Comparison of ENCODE assay signal across 32 cellular contexts in genomic region chr4:69649207-69649606, GRCh38. TPM values are rescaled to one million over a fixed set of nuclear protein-coding genes. Genes with fewer than 3 reads are reported as not detected.
"Had no signal": no experiment of that assay in that cellular context is flagged by ENCODE, and none has a peak within 500 bp of the region (broad histone marks: within the 10 kb centered on the region; RNA-seq: fewer than 3 reads in every experiment).

No MANE protein-coding gene starts in this region.

- H3K4me1 Mint-ChIP-seq: activated CD4-positive, alpha-beta memory T cell treated with anti-CD3 and anti-CD28 coated beads, Interleukin-2, amount 10 ng/mL, durations not matched to agents 7 days and 5 days; activated CD4-positive, alpha-beta T cell treated with anti-CD3 and anti-CD28 coated beads, Interleukin-2, amount 10 ng/mL, durations not matched to agents 24 days and 14 days; activated naive CD4-positive, alpha-beta T cell treated with anti-CD3 and anti-CD28 coated beads, Interleukin-2, amount 10 ng/mL, durations not matched to agents 7 days and 5 days; activated naive CD8-positive, alpha-beta T cell treated with anti-CD3 and anti-CD28 coated beads, Interleukin-2, amount 10 ng/mL, durations not matched to agents 7 days and 5 days; stimulated activated memory B cell treated with anti-CD40 and anti-IgM and Interleukin-4, amounts not matched to agents 10 μg/mL and 1 μg/mL and 100 μg/mL, for 72 hours; stimulated activated naive CD8-positive, alpha-beta T cell treated with anti-CD3 and anti-CD28 coated beads, Interleukin-15, amount 100 ng/mL, for 72 hours had no signal

- DNase-seq: activated CD4-positive, alpha-beta memory T cell treated with anti-CD3 and anti-CD28 coated beads, Interleukin-2, amount 10 ng/mL, durations not matched to agents 7 days and 5 days; activated CD4-positive, alpha-beta T cell treated with anti-CD3 and anti-CD28 coated beads, Interleukin-2, amount 10 ng/mL, durations not matched to agents 24 days and 14 days; activated CD4-positive, CD25-positive, alpha-beta regulatory T cell treated with anti-CD3 and anti-CD28 coated beads, Interleukin-2, amount 50 U/mL, for 72 hours; activated CD8-positive, alpha-beta memory T cell treated with anti-CD3 and anti-CD28 coated beads, Interleukin-2, amount 50 U/mL, for 48 hours; activated gamma-delta T cell; activated naive CD4-positive, alpha-beta T cell treated with anti-CD3 and anti-CD28 coated beads, Interleukin-2, amount 10 ng/mL, durations not matched to agents 7 days and 5 days; activated naive CD8-positive, alpha-beta T cell treated with anti-CD3 and anti-CD28 coated beads, Interleukin-2, amount 10 ng/mL, durations not matched to agents 7 days and 5 days; activated T-cell treated with anti-CD3 and anti-CD28 coated beads, Interleukin-2, amount 50 U/mL, for 24 hours; dermis blood vessel endothelial cell; effector CD8-positive, alpha-beta T cell; hippocampal formation; lower lobe of right lung; mesendoderm; mucosa of descending colon; sigmoid colon; small intestine; stimulated activated CD4-positive, alpha-beta T cell treated with anti-CD3 and anti-CD28 coated beads, Interleukin-1b, Interleukin-23, amount 100 ng/mL, for 48 hours; stimulated activated CD4-positive, alpha-beta T cell treated with anti-CD3 and anti-CD28 coated beads, Interleukin-4, amount 100 ng/mL, for 4 hours; stimulated activated CD8-positive, alpha-beta memory T cell treated with anti-CD3 and anti-CD28 coated beads, Interleukin-4, amount 100 ng/mL, for 48 hours; stimulated activated naive CD8-positive, alpha-beta T cell treated with anti-CD3 and anti-CD28 coated beads, Interleukin-15, amount 100 ng/mL, for 72 hours; substantia nigra; thyroid gland; upper lobe of right lung had no signal

- H3K4me3 Mint-ChIP-seq: activated CD4-positive, alpha-beta memory T cell treated with anti-CD3 and anti-CD28 coated beads, Interleukin-2, amount 10 ng/mL, durations not matched to agents 7 days and 5 days; activated CD4-positive, alpha-beta T cell treated with anti-CD3 and anti-CD28 coated beads, Interleukin-2, amount 10 ng/mL, durations not matched to agents 24 days and 14 days; activated naive CD4-positive, alpha-beta T cell treated with anti-CD3 and anti-CD28 coated beads, Interleukin-2, amount 10 ng/mL, durations not matched to agents 7 days and 5 days; activated naive CD8-positive, alpha-beta T cell treated with anti-CD3 and anti-CD28 coated beads, Interleukin-2, amount 10 ng/mL, durations not matched to agents 7 days and 5 days; activated T-cell treated with anti-CD3 and anti-CD28 coated beads, Interleukin-2, amount 50 U/mL, for 24 hours; natural killer cell treated with Interleukin-12 subunit alpha and Interleukin-12 subunit beta and Interleukin-15 and Interleukin-18, amount 100 ng/mL, for 72 hours; stimulated activated memory B cell treated with anti-CD40 and anti-IgM and Interleukin-4, amounts not matched to agents 10 μg/mL and 1 μg/mL and 100 μg/mL, for 72 hours; stimulated activated naive CD8-positive, alpha-beta T cell treated with anti-CD3 and anti-CD28 coated beads, Interleukin-15, amount 100 ng/mL, for 72 hours had no signal

- H3K27ac Mint-ChIP-seq: activated CD4-positive, alpha-beta memory T cell treated with anti-CD3 and anti-CD28 coated beads, Interleukin-2, amount 10 ng/mL, durations not matched to agents 7 days and 5 days; activated CD4-positive, alpha-beta T cell treated with anti-CD3 and anti-CD28 coated beads, Interleukin-2, amount 10 ng/mL, durations not matched to agents 24 days and 14 days; activated naive CD4-positive, alpha-beta T cell treated with anti-CD3 and anti-CD28 coated beads, Interleukin-2, amount 10 ng/mL, durations not matched to agents 7 days and 5 days; activated naive CD8-positive, alpha-beta T cell treated with anti-CD3 and anti-CD28 coated beads, Interleukin-2, amount 10 ng/mL, durations not matched to agents 7 days and 5 days; activated T-cell treated with anti-CD3 and anti-CD28 coated beads, Interleukin-2, amount 50 U/mL, for 24 hours; natural killer cell treated with Interleukin-12 subunit alpha and Interleukin-12 subunit beta and Interleukin-15 and Interleukin-18, amount 100 ng/mL, for 72 hours; stimulated activated memory B cell treated with anti-CD40 and anti-IgM and Interleukin-4, amounts not matched to agents 10 μg/mL and 1 μg/mL and 100 μg/mL, for 72 hours; stimulated activated naive CD8-positive, alpha-beta T cell treated with anti-CD3 and anti-CD28 coated beads, Interleukin-15, amount 100 ng/mL, for 72 hours had no signal

- H3K36me3 ChIP-seq: gastroesophageal sphincter, lower lobe of right lung, neutrophil, sigmoid colon, thyroid gland, upper lobe of right lung had no signal

- ATAC-seq: gastroesophageal sphincter; lower lobe of right lung; mucosa of descending colon; natural killer cell treated with Interleukin-12 subunit alpha and Interleukin-12 subunit beta and Interleukin-15 and Interleukin-18, amount 100 ng/mL, for 72 hours; stimulated activated memory B cell treated with anti-CD40 and anti-IgM and Interleukin-4, amounts not matched to agents 10 μg/mL and 1 μg/mL and 100 μg/mL, for 72 hours; stimulated activated naive CD8-positive, alpha-beta T cell treated with anti-CD3 and anti-CD28 coated beads, Interleukin-15, amount 100 ng/mL, for 72 hours; upper lobe of right lung had no signal

- H3K4me1 ChIP-seq: gastroesophageal sphincter, lower lobe of right lung, sigmoid colon, thyroid gland, upper lobe of right lung had no signal

- H3K9me3 Mint-ChIP-seq: activated CD4-positive, alpha-beta memory T cell treated with anti-CD3 and anti-CD28 coated beads, Interleukin-2, amount 10 ng/mL, durations not matched to agents 7 days and 5 days; activated CD4-positive, alpha-beta T cell treated with anti-CD3 and anti-CD28 coated beads, Interleukin-2, amount 10 ng/mL, durations not matched to agents 24 days and 14 days; activated naive CD4-positive, alpha-beta T cell treated with anti-CD3 and anti-CD28 coated beads, Interleukin-2, amount 10 ng/mL, durations not matched to agents 7 days and 5 days; activated naive CD8-positive, alpha-beta T cell treated with anti-CD3 and anti-CD28 coated beads, Interleukin-2, amount 10 ng/mL, durations not matched to agents 7 days and 5 days; activated T-cell treated with anti-CD3 and anti-CD28 coated beads, Interleukin-2, amount 50 U/mL, for 24 hours; natural killer cell treated with Interleukin-12 subunit alpha and Interleukin-12 subunit beta and Interleukin-15 and Interleukin-18, amount 100 ng/mL, for 72 hours; stimulated activated memory B cell treated with anti-CD40 and anti-IgM and Interleukin-4, amounts not matched to agents 10 μg/mL and 1 μg/mL and 100 μg/mL, for 72 hours; stimulated activated naive CD8-positive, alpha-beta T cell treated with anti-CD3 and anti-CD28 coated beads, Interleukin-15, amount 100 ng/mL, for 72 hours had no signal

- H3K9me3 ChIP-seq: gastroesophageal sphincter, lower lobe of right lung, mucosa of descending colon, neutrophil, sigmoid colon, thyroid gland, upper lobe of right lung had no signal

- H3K27me3 Mint-ChIP-seq: activated CD4-positive, alpha-beta memory T cell treated with anti-CD3 and anti-CD28 coated beads, Interleukin-2, amount 10 ng/mL, durations not matched to agents 7 days and 5 days; activated CD4-positive, alpha-beta T cell treated with anti-CD3 and anti-CD28 coated beads, Interleukin-2, amount 10 ng/mL, durations not matched to agents 24 days and 14 days; activated naive CD4-positive, alpha-beta T cell treated with anti-CD3 and anti-CD28 coated beads, Interleukin-2, amount 10 ng/mL, durations not matched to agents 7 days and 5 days; activated T-cell treated with anti-CD3 and anti-CD28 coated beads, Interleukin-2, amount 50 U/mL, for 24 hours; natural killer cell treated with Interleukin-12 subunit alpha and Interleukin-12 subunit beta and Interleukin-15 and Interleukin-18, amount 100 ng/mL, for 72 hours; stimulated activated memory B cell treated with anti-CD40 and anti-IgM and Interleukin-4, amounts not matched to agents 10 μg/mL and 1 μg/mL and 100 μg/mL, for 72 hours; stimulated activated naive CD8-positive, alpha-beta T cell treated with anti-CD3 and anti-CD28 coated beads, Interleukin-15, amount 100 ng/mL, for 72 hours had no signal

- H3K27ac ChIP-seq: gastroesophageal sphincter, lower lobe of right lung, neutrophil, sigmoid colon, thyroid gland, upper lobe of right lung had no signal

- H3K27me3 ChIP-seq: gastroesophageal sphincter, neutrophil, sigmoid colon, thyroid gland, upper lobe of right lung had no signal

- H3K4me3 ChIP-seq: gastroesophageal sphincter, lower lobe of right lung, mucosa of descending colon, sigmoid colon, thyroid gland, upper lobe of right lung had no signal

- H3K36me3 Mint-ChIP-seq: activated naive CD4-positive, alpha-beta T cell treated with anti-CD3 and anti-CD28 coated beads, Interleukin-2, amount 10 ng/mL, durations not matched to agents 7 days and 5 days; activated naive CD8-positive, alpha-beta T cell treated with anti-CD3 and anti-CD28 coated beads, Interleukin-2, amount 10 ng/mL, durations not matched to agents 7 days and 5 days; natural killer cell treated with Interleukin-12 subunit alpha and Interleukin-12 subunit beta and Interleukin-15 and Interleukin-18, amount 100 ng/mL, for 72 hours; stimulated activated memory B cell treated with anti-CD40 and anti-IgM and Interleukin-4, amounts not matched to agents 10 μg/mL and 1 μg/mL and 100 μg/mL, for 72 hours had no signal

RNA-seq across cellular contexts. Expression of gene UGT2A1, which starts 3.8 kb away (rescaled TPM):
- total RNA-seq: activated CD4-positive, alpha-beta memory T cell treated with anti-CD3 and anti-CD28 coated beads, Interleukin-2, amount 10 ng/mL, durations not matched to agents 7 days and 5 days; activated CD4-positive, alpha-beta T cell treated with anti-CD3 and anti-CD28 coated beads, Interleukin-2, amount 10 ng/mL, durations not matched to agents 24 days and 14 days; activated naive CD8-positive, alpha-beta T cell treated with anti-CD3 and anti-CD28 coated beads, Interleukin-2, amount 10 ng/mL, durations not matched to agents 7 days and 5 days; gastroesophageal sphincter; kidney epithelial cell; lower lobe of right lung; mucosa of descending colon; myocyte; natural killer cell treated with Interleukin-12 subunit alpha and Interleukin-12 subunit beta and Interleukin-15 and Interleukin-18, amount 100 ng/mL, for 72 hours; osteocyte; posterior vena cava; sigmoid colon; T-helper 1 cell treated with Interleukin-12 subunit alpha and Interleukin-12 subunit beta and Interleukin-4 antibody, amounts not matched to agents 30 ng/mL and 1 ng/mL, for 36 hours; thyroid gland; upper lobe of right lung had no signal
- polyA plus RNA-seq: sigmoid colon, small intestine had no signal

RNA-seq across cellular contexts. Expression of gene UGT2A2, which starts 9.8 kb away (rescaled TPM):
- total RNA-seq: activated CD4-positive, alpha-beta memory T cell treated with anti-CD3 and anti-CD28 coated beads, Interleukin-2, amount 10 ng/mL, durations not matched to agents 7 days and 5 days; activated CD4-positive, alpha-beta T cell treated with anti-CD3 and anti-CD28 coated beads, Interleukin-2, amount 10 ng/mL, durations not matched to agents 24 days and 14 days; activated naive CD8-positive, alpha-beta T cell treated with anti-CD3 and anti-CD28 coated beads, Interleukin-2, amount 10 ng/mL, durations not matched to agents 7 days and 5 days; dermis blood vessel endothelial cell; gastroesophageal sphincter; kidney epithelial cell; lower lobe of right lung; mucosa of descending colon; myocyte; natural killer cell treated with Interleukin-12 subunit alpha and Interleukin-12 subunit beta and Interleukin-15 and Interleukin-18, amount 100 ng/mL, for 72 hours; osteocyte; posterior vena cava; sigmoid colon; T-helper 1 cell treated with Interleukin-12 subunit alpha and Interleukin-12 subunit beta and Interleukin-4 antibody, amounts not matched to agents 30 ng/mL and 1 ng/mL, for 36 hours; thyroid gland; upper lobe of right lung had no signal
- polyA plus RNA-seq: sigmoid colon, small intestine had no signal
